ENCODE assay signal across 1 cellular context in the genomic region with DNA sequence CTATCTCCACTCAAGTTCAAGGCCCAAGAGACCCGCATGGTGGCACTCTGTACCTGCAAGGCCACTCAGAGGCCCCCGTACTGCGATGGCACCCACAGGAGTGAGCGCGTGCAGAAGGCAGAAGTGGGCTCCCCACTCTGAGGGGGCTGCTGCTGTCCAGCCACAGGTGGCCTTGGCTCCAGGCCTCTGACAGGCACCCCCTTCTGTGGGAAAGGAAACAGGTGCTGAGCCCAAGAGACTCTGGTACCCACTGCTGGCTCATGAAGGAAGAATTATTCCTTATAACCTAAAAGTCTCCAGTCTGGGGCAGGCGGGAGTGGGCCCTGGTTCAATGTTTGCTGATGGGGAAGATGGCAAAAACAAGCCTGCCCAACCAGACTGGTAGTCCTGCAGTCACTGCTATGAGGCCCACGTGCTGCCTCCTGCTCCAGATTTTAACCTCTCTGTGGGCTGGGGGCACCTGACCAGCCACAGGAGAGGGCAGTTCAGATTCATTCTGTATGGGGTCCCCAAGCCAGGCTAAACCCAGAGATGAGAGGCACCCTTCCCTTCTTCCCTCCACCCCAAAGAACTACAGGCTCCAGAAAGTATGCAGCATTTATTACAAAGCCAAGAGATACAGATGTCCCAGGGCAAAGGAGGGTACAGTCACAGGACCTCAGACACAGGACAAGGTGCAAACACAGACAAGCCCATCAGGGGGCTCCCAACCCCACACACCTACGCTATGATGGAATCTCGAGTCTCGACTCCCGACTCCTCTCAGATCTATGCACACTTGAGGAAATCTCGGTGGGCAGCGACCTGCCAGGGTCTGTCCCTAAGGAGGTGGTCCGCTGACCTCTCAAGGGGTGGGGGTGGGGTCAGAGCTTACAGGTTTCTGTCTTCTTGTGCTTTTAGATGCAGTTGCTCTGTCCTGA.
TF ChIP-seq lines count a peak whose summit lies in the region.

No MANE protein-coding gene starts in this region.

TF ChIP-seq in GM23338, 12 proteins besides CTCF, POLR2A, EP300 and RAD21:
- TF ChIP-seq ZNF114 (CRISPR knock-in tag; IDR thresholded peaks at IDR 0.05) (no peak), POLR2AphosphoS5 (IDR thresholded peaks at IDR 0.05; ENCODE audit: low read depth) (no peak), ZNF331 (CRISPR knock-in tag; IDR thresholded peaks at IDR 0.05; ENCODE audit: low read depth) (no peak), JUNB (IDR thresholded peaks at IDR 0.05; ENCODE audit: unreplicated experiment) (no peak), NANOG (IDR thresholded peaks at IDR 0.05; ENCODE audit: borderline replicate concordance) (no peak), STAT1 (IDR thresholded peaks at IDR 0.05; ENCODE audit: unreplicated experiment) (no peak), EZH2 (IDR thresholded peaks at IDR 0.05; ENCODE audit: low read depth, unreplicated experiment) (no peak), EZH2phosphoT487 (IDR thresholded peaks at IDR 0.05; ENCODE audit: unreplicated experiment) (no peak), CREB1 (CRISPR knock-in tag; IDR thresholded peaks at IDR 0.05; ENCODE audit: low read depth) (no peak)
- TF ChIP-seq, protein P1, sequence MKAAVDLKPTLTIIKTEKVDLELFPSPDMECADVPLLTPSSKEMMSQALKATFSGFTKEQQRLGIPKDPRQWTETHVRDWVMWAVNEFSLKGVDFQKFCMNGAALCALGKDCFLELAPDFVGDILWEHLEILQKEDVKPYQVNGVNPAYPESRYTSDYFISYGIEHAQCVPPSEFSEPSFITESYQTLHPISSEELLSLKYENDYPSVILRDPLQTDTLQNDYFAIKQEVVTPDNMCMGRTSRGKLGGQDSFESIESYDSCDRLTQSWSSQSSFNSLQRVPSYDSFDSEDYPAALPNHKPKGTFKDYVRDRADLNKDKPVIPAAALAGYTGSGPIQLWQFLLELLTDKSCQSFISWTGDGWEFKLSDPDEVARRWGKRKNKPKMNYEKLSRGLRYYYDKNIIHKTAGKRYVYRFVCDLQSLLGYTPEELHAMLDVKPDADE (IDR thresholded peaks at IDR 0.05) = no peak
- TF ChIP-seq, protein P2, sequence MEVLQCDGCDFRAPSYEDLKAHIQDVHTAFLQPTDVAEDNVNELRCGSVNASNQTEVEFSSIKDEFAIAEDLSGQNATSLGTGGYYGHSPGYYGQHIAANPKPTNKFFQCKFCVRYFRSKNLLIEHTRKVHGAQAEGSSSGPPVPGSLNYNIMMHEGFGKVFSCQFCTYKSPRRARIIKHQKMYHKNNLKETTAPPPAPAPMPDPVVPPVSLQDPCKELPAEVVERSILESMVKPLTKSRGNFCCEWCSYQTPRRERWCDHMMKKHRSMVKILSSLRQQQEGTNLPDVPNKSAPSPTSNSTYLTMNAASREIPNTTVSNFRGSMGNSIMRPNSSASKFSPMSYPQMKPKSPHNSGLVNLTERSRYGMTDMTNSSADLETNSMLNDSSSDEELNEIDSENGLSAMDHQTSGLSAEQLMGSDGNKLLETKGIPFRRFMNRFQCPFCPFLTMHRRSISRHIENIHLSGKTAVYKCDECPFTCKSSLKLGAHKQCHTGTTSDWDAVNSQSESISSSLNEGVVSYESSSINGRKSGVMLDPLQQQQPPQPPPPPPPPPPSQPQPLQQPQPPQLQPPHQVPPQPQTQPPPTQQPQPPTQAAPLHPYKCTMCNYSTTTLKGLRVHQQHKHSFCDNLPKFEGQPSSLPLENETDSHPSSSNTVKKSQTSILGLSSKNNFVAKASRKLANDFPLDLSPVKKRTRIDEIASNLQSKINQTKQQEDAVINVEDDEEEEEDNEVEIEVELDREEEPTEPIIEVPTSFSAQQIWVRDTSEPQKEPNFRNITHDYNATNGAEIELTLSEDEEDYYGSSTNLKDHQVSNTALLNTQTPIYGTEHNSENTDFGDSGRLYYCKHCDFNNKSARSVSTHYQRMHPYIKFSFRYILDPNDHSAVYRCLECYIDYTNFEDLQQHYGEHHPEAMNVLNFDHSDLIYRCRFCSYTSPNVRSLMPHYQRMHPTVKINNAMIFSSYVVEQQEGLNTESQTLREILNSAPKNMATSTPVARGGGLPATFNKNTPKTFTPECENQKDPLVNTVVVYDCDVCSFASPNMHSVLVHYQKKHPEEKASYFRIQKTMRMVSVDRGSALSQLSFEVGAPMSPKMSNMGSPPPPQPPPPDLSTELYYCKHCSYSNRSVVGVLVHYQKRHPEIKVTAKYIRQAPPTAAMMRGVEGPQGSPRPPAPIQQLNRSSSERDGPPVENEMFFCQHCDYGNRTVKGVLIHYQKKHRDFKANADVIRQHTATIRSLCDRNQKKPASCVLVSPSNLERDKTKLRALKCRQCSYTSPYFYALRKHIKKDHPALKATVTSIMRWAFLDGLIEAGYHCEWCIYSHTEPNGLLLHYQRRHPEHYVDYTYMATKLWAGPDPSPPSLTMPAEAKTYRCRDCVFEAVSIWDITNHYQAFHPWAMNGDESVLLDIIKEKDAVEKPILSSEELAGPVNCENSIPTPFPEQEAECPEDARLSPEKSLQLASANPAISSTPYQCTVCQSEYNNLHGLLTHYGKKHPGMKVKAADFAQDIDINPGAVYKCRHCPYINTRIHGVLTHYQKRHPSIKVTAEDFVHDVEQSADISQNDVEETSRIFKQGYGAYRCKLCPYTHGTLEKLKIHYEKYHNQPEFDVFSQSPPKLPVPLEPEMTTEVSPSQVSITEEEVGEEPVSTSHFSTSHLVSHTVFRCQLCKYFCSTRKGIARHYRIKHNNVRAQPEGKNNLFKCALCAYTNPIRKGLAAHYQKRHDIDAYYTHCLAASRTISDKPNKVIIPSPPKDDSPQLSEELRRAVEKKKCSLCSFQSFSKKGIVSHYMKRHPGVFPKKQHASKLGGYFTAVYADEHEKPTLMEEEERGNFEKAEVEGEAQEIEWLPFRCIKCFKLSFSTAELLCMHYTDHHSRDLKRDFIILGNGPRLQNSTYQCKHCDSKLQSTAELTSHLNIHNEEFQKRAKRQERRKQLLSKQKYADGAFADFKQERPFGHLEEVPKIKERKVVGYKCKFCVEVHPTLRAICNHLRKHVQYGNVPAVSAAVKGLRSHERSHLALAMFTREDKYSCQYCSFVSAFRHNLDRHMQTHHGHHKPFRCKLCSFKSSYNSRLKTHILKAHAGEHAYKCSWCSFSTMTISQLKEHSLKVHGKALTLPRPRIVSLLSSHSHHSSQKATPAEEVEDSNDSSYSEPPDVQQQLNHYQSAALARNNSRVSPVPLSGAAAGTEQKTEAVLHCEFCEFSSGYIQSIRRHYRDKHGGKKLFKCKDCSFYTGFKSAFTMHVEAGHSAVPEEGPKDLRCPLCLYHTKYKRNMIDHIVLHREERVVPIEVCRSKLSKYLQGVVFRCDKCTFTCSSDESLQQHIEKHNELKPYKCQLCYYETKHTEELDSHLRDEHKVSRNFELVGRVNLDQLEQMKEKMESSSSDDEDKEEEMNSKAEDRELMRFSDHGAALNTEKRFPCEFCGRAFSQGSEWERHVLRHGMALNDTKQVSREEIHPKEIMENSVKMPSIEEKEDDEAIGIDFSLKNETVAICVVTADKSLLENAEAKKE (CRISPR knock-in tag; IDR thresholded peaks at IDR 0.05) = no peak
- TF ChIP-seq, protein P3, sequence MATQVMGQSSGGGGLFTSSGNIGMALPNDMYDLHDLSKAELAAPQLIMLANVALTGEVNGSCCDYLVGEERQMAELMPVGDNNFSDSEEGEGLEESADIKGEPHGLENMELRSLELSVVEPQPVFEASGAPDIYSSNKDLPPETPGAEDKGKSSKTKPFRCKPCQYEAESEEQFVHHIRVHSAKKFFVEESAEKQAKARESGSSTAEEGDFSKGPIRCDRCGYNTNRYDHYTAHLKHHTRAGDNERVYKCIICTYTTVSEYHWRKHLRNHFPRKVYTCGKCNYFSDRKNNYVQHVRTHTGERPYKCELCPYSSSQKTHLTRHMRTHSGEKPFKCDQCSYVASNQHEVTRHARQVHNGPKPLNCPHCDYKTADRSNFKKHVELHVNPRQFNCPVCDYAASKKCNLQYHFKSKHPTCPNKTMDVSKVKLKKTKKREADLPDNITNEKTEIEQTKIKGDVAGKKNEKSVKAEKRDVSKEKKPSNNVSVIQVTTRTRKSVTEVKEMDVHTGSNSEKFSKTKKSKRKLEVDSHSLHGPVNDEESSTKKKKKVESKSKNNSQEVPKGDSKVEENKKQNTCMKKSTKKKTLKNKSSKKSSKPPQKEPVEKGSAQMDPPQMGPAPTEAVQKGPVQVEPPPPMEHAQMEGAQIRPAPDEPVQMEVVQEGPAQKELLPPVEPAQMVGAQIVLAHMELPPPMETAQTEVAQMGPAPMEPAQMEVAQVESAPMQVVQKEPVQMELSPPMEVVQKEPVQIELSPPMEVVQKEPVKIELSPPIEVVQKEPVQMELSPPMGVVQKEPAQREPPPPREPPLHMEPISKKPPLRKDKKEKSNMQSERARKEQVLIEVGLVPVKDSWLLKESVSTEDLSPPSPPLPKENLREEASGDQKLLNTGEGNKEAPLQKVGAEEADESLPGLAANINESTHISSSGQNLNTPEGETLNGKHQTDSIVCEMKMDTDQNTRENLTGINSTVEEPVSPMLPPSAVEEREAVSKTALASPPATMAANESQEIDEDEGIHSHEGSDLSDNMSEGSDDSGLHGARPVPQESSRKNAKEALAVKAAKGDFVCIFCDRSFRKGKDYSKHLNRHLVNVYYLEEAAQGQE (IDR thresholded peaks at IDR 0.05; ENCODE audit: unreplicated experiment) = no peak
